Comparison of ENCODE assay signal across 32 cellular contexts in the genomic region with DNA sequence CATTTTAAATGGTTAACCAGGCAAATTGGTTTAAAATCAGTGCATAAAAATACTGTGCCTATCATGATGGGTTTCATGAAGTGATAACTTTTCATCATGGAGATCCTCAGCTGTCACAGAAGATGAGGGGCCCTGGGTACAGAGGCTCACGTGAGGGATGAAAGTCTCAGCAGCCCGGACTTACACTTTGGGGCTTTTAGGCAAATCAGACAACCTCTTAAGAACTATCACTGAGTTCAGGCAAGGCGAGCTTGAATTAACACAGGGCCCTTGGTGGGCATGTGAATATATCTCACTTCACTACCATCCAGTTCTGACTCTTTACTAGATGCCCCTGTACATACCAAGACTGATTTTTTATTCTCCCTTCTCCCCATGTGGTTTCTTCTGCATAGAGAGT. TPM values are rescaled to one million over a fixed set of nuclear protein-coding genes. Genes with fewer than 3 reads are reported as not detected.
DNase-seq lines count a peak whose midpoint lies in the region; ATAC-seq, FAIRE-seq and TF ChIP-seq lines count a peak whose summit lies in the region.
"Had no signal": no experiment of that assay in that cellular context is flagged by ENCODE, and none has a peak within 500 bp of the region (broad histone marks: within the 10 kb centered on the region; RNA-seq: fewer than 3 reads in every experiment).

No MANE protein-coding gene starts in this region.

- H3K36me3 Mint-ChIP-seq in activated CD8-positive, alpha-beta memory T cell treated with anti-CD3 and anti-CD28 coated beads, Interleukin-2, amount 10 ng/mL, durations not matched to agents 7 days and 5 days: peaks cover 84% of the 10 kb centered on the region
- peaks cover 59 to 86% of the 10 kb centered on the region in 2 donors for H3K36me3 Mint-ChIP-seq in activated naive CD4-positive, alpha-beta T cell treated with anti-CD3 and anti-CD28 coated beads, Interleukin-2, amount 50 U/mL, for 72 hours
- H3K36me3 Mint-ChIP-seq: WTC11 had no signal

- H3K27me3 Mint-ChIP-seq in activated CD8-positive, alpha-beta memory T cell treated with anti-CD3 and anti-CD28 coated beads, Interleukin-2, amount 10 ng/mL, durations not matched to agents 7 days and 5 days: no peaks in the 10 kb centered on the region

- peak; percentile 9 for FAIRE-seq in GM18507 (lab: Jason Lieb, UNC)
- FAIRE-seq: D721Med, frontal cortex, small intestine had no signal

- peak overlapping the region; percentile 37 for H3K27ac Mint-ChIP-seq in activated CD8-positive, alpha-beta memory T cell treated with anti-CD3 and anti-CD28 coated beads, Interleukin-2, amount 10 ng/mL, durations not matched to agents 7 days and 5 days
- H3K27ac Mint-ChIP-seq in activated naive CD4-positive, alpha-beta T cell treated with anti-CD3 and anti-CD28 coated beads, Interleukin-2, amount 50 U/mL, for 72 hours: peak overlapping the region; percentile 19 to 31
- H3K27ac Mint-ChIP-seq: WTC11 had no signal

- H3K9me3 Mint-ChIP-seq in activated CD8-positive, alpha-beta memory T cell treated with anti-CD3 and anti-CD28 coated beads, Interleukin-2, amount 10 ng/mL, durations not matched to agents 7 days and 5 days (ENCODE audit: low read depth): no peaks in the 10 kb centered on the region
- H3K9me3 Mint-ChIP-seq in activated naive CD4-positive, alpha-beta T cell treated with anti-CD3 and anti-CD28 coated beads, Interleukin-2, amount 50 U/mL, for 72 hours: no peaks in the 10 kb centered on the region
- H3K9me3 Mint-ChIP-seq: natural killer cell, WTC11 had no signal

- no peak for ATAC-seq in activated CD8-positive, alpha-beta memory T cell treated with anti-CD3 and anti-CD28 coated beads, Interleukin-2, amount 10 ng/mL, durations not matched to agents 7 days and 5 days
- ATAC-seq in activated naive CD4-positive, alpha-beta T cell treated with anti-CD3 and anti-CD28 coated beads, Interleukin-2, amount 50 U/mL, for 72 hours: no peak
- ATAC-seq in HG03039 (IDR thresholded peaks at IDR 0.05; ENCODE audit: unreplicated experiment) (no peak), Right ventricle myocardium inferior (no peak)
- ATAC-seq: left lung, natural killer cell, PC-3, WTC11 had no signal

- peak overlapping the region; percentile 80 for H3K27ac ChIP-seq in neutrophil
- H3K27ac ChIP-seq: cardiac muscle cell, esophagus squamous epithelium, left lung, testis, uterus had no signal

- H3K4me1 ChIP-seq in neutrophil (ENCODE audit: control insufficient read depth in 1 of 2, insufficient read depth in 1 of 2, low read depth in 1 of 2, low read length in 1 of 2): peaks cover 32 to 41% of the 10 kb centered on the region in 2 experiments
- H3K4me1 ChIP-seq: esophagus squamous epithelium, testis, uterus had no signal

- H3K9me3 ChIP-seq in neutrophil: no peaks in the 10 kb centered on the region
- H3K9me3 ChIP-seq: esophagus squamous epithelium, left lung, testis, uterus had no signal

- H3K4me3 Mint-ChIP-seq in activated CD8-positive, alpha-beta memory T cell treated with anti-CD3 and anti-CD28 coated beads, Interleukin-2, amount 10 ng/mL, durations not matched to agents 7 days and 5 days: no peak overlapping the region
- H3K4me3 Mint-ChIP-seq: natural killer cell, WTC11 had no signal

- no peak overlapping the region for H3K4me3 ChIP-seq in neutrophil (ENCODE audit: low read depth in 1 of 2, low read length in 1 of 2)
- H3K4me3 ChIP-seq: cardiac muscle cell, esophagus squamous epithelium, left lung, testis, uterus had no signal

- no peaks in the 10 kb centered on the region for H3K27me3 ChIP-seq in neutrophil
- H3K27me3 ChIP-seq: cardiac muscle cell, esophagus squamous epithelium, testis, uterus had no signal

- no peak for DNase-seq in activated CD8-positive, alpha-beta memory T cell treated with anti-CD3 and anti-CD28 coated beads, Interleukin-2, amount 10 ng/mL, durations not matched to agents 7 days and 5 days
- no peak for DNase-seq in activated CD8-positive, alpha-beta memory T cell treated with anti-CD3 and anti-CD28 coated beads for 24 hours
- DNase-seq in GM18507 (ENCODE audit: extremely low spot score, insufficient read length, low read depth): no peak
- DNase-seq in activated naive CD4-positive, alpha-beta T cell treated with anti-CD3 and anti-CD28 coated beads, Interleukin-2, amount 50 U/mL, for 72 hours (ENCODE audit: low spot score in 2 of 2): no peak
- DNase-seq in NCI-H446 (lab: John Stamatoyannopoulos, UW): no peak
- no peak for DNase-seq in Right ventricle myocardium inferior (ENCODE audit: missing footprints)
- DNase-seq: activated effector memory CD4-positive, alpha-beta T cell treated with Interleukin-2 at 50 U/mL for 16 hours; anterior cingulate cortex; cortex of kidney; esophagus squamous epithelium; hippocampal formation; IMR-90; left lung; natural killer cell; NCI-H1105; NCI-H2029; NCI-H345; PC-3; Right ventricle myocardium superior; small intestine; stimulated activated CD4-positive, alpha-beta T cell treated with anti-CD3 and anti-CD28 coated beads, Interleukin-2, amount 100 ng/mL, for 24 hours; T1000; testis; uterus had no signal

- intact Hi-C loops in Right ventricle myocardium inferior (cut with DNase I): no loop called here

- H3K36me3 ChIP-seq in neutrophil: peaks cover 62% of the 10 kb centered on the region
- H3K36me3 ChIP-seq: cardiac muscle cell, esophagus squamous epithelium, uterus had no signal

- TF ChIP-seq CTCF in neutrophil (IDR thresholded peaks at IDR 0.05): no peak

- CTCF ChIA-PET in activated CD8-positive, alpha-beta memory T cell treated with anti-CD3 and anti-CD28 coated beads, Interleukin-2, amount 10 ng/mL, durations not matched to agents 7 days and 5 days (lab: Charles Lee): no interaction called here

- peaks cover 83% of the 10 kb centered on the region for H3K4me1 Mint-ChIP-seq in activated CD8-positive, alpha-beta memory T cell treated with anti-CD3 and anti-CD28 coated beads, Interleukin-2, amount 10 ng/mL, durations not matched to agents 7 days and 5 days

RNA-seq across cellular contexts. Expression of a gene that starts 19.6 kb away (rescaled TPM):
- total RNA-seq in activated CD8-positive, alpha-beta memory T cell treated with anti-CD3 and anti-CD28 coated beads, Interleukin-2, amount 10 ng/mL, durations not matched to agents 7 days and 5 days: 100 to 1,000 TPM; 348 to 374 TPM
- total RNA-seq in activated naive CD4-positive, alpha-beta T cell treated with anti-CD3 and anti-CD28 coated beads, Interleukin-2, amount 50 U/mL, for 72 hours: 100 to 1,000 TPM; 208 to 327 TPM
- total RNA-seq in Right ventricle myocardium inferior: 3.5 TPM
- total RNA-seq: IMR-90, M059J, PC-3, renal cortical epithelial cell had no signal

Comparison
In these comparisons a context has a peak if more than half of its experiments do, and no peak if none do; other contexts are left out.
1. RNA of a gene that starts 19.6 kb away (total RNA-seq): 348 to 374 TPM in activated CD8-positive, alpha-beta memory T cell treated with anti-CD3 and anti-CD28 coated beads, Interleukin-2, amount 10 ng/mL, durations not matched to agents 7 days and 5 days and 208 to 327 TPM in activated naive CD4-positive, alpha-beta T cell treated with anti-CD3 and anti-CD28 coated beads, Interleukin-2, amount 50 U/mL, for 72 hours; 3.5 TPM in Right ventricle myocardium inferior (single experiment); every median in the first group is over 10 times any median in the second.